ENCODE assay signal across 1 cellular context in the genomic region with DNA sequence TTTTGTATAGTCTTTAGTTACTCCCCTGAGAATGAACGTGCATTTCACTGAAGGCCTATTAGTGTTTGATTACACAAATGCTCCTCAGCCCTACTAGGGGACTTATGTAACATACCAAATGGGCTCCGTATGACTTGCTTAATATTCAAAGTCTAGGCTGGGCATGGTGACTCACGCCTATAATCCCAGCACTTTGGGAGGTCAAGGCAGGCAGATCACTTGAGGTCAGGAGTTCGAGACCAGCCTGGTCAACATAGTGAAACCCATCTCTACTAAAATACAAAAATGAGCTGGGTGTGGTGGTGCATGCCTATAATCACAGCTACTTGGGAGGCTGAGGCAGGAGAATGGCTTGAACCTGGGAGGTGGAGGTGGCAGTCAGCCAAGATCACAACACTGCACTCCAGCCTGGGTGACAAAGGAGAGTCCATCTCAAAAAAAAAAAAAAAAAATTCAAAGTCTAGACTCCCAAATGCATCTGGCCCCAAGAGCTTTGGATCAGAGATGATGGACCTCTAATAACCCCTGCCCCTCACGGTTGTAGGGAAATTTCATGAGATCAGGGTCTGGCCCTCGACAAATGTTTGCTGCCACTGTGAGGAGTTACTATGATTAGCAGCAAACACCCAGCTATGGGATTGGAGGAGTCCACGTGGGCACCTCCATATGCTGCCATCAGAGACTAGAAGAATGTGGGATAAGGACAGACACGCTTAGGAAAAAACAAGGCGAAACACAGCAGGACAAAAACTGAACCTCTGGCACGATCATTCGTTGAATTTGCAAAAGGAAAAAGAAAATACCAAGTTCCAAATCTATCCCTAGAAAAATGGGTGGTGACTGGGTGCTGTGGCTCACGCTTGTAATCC.
TF ChIP-seq lines count a peak whose summit lies in the region.

No MANE protein-coding gene starts in this region.

TF ChIP-seq in GM12878, 131 proteins besides CTCF, POLR2A, EP300 and RAD21:
- peak; percentile 5 for TF ChIP-seq MEF2B (IDR thresholded peaks at IDR 0.05; ENCODE audit: partially characterized antibody, poor library complexity, severe bottlenecking)
- no peak for TF ChIP-seq BMI1 (IDR thresholded peaks at IDR 0.05; ENCODE audit: borderline replicate concordance)
TF ChIP-seq in GM12878: peak in this region for 1.
